ENCODE assay signal across 1 cellular context in genomic region chr22:45531944-45532631, GRCh38.
TF ChIP-seq lines count a peak whose summit lies in the region.

No MANE protein-coding gene starts in this region.

TF ChIP-seq in GM12878, 131 proteins besides CTCF, POLR2A, EP300 and RAD21 (continued from another document):
- TF ChIP-seq ZNF592 (IDR thresholded peaks at IDR 0.05) (no peak), HDAC6 (IDR thresholded peaks at IDR 0.05; ENCODE audit: unreplicated experiment) (no peak), PML (IDR thresholded peaks at IDR 0.05; ENCODE audit: low read length) (no peak), IRF5 (IDR thresholded peaks at IDR 0.05; ENCODE audit: borderline replicate concordance) (no peak)
